16 cellular contexts compared by ENCODE assay signal in the genomic region with DNA sequence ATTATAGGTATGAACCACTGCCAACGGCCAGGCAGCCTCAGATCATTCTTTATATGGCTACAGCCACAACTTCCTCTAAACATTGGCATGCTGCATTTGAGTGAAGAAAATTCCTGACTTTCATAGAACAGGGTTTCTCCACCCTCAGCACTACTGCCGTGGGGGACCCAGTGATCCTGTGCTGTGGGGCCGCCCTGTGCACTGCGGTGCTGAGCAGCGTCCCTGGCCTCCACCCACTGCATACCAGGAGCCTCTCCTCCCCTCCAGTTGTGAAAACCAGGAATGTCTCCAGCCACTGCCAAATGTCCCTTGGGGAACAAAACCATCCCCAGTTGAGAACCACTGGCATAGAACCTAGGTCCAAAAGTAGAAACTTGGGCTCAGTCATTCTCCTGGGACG. TPM values are rescaled to one million over a fixed set of nuclear protein-coding genes. Genes with fewer than 3 reads are reported as not detected.
DNase-seq lines count a peak whose midpoint lies in the region; ATAC-seq and TF ChIP-seq lines count a peak whose summit lies in the region.
"Had no signal": no experiment of that assay in that cellular context is flagged by ENCODE, and none has a peak within 500 bp of the region (broad histone marks: within the 10 kb centered on the region; RNA-seq: fewer than 3 reads in every experiment).

No MANE protein-coding gene starts in this region.

- peaks cover 41% of the 10 kb centered on the region for H3K27me3 Mint-ChIP-seq in neural progenitor cell (ENCODE audit: insufficient read depth, low read depth)

- H3K9ac ChIP-seq in neural progenitor cell, result no peak overlapping the region
- H3K9ac ChIP-seq: BLaER1 treated with 17β-estradiol and CSF1 and Interleukin-3, amounts not matched to agents 10 nM and 100 nM; GM23248 had no signal

- H3K9me3 ChIP-seq in neural progenitor cell (ENCODE audit: low read depth) (no peaks in the 10 kb centered on the region), tibial artery (no peaks in the 10 kb centered on the region)
- H3K9me3 ChIP-seq: BLaER1 treated with 17β-estradiol and CSF1 and Interleukin-3, amounts not matched to agents 10 nM and 100 nM had no signal

- ATAC-seq in HG02981 (IDR thresholded peaks at IDR 0.05; ENCODE audit: unreplicated experiment), result no peak
- ATAC-seq: HCT116 had no signal

- H3K4me2 ChIP-seq in neural progenitor cell, result no peak overlapping the region
- H3K4me2 ChIP-seq: BLaER1 treated with 17β-estradiol and CSF1 and Interleukin-3, amounts not matched to agents 10 nM and 100 nM had no signal

- H3F3A ChIP-seq in neural progenitor cell (ENCODE audit: low read depth), result peaks cover 26% of the 10 kb centered on the region

- peak overlapping the region; percentile 93 for H3K27ac Mint-ChIP-seq in neural progenitor cell
- H3K27ac Mint-ChIP-seq: CD4-positive, CD25-positive, alpha-beta regulatory T cell had no signal

- peak; percentile 16 for DNase-seq in activated CD4-positive, CD25-positive, alpha-beta regulatory T cell treated with anti-CD3 and anti-CD28 coated beads, Interleukin-2, amount 50 U/mL, for 72 hours
- no peak for DNase-seq in activated CD4-positive, CD25-positive, alpha-beta regulatory T cell (lab: John Stamatoyannopoulos, UW)
- DNase-seq in islet precursor cell (peak; percentile 42), neural progenitor cell (ENCODE audit: low spot score) (no peak), tibial artery (peak; percentile 10 to 15), NCI-H82 (lab: John Stamatoyannopoulos, UW) (no peak), foreskin melanocyte (no peak)
- DNase-seq: 8988T; ACHN; CD4-positive, CD25-positive, alpha-beta regulatory T cell; DMS53; GF-D8; GM23248 had no signal

- peaks cover 100% of the 10 kb centered on the region for H3K27me3 ChIP-seq in neural progenitor cell
- peaks cover 0 to 74% of the 10 kb centered on the region in 2 donors for H3K27me3 ChIP-seq in tibial artery

- H4K20me1 ChIP-seq in neural progenitor cell (ENCODE audit: low read depth), result peaks cover 26% of the 10 kb centered on the region

- H3K4me3 Mint-ChIP-seq in neural progenitor cell, result no peak overlapping the region
- H3K4me3 Mint-ChIP-seq: CD4-positive, CD25-positive, alpha-beta regulatory T cell had no signal

- H3K79me2 ChIP-seq in neural progenitor cell (ENCODE audit: low read depth), result no peaks in the 10 kb centered on the region

- H3K36me3 ChIP-seq in neural progenitor cell, result no peaks in the 10 kb centered on the region
- no peaks in the 10 kb centered on the region for H3K36me3 ChIP-seq in tibial artery
- H3K36me3 ChIP-seq: BLaER1 treated with 17β-estradiol and CSF1 and Interleukin-3, amounts not matched to agents 10 nM and 100 nM had no signal

- intact Hi-C loops in tibial artery (cut with DNase I; ENCODE audit: low total_unique reads), result no loop called here

- no peak overlapping the region for H2AFZ ChIP-seq in neural progenitor cell (replicated peaks)
- H2AFZ ChIP-seq: GM23248 had no signal

- peaks cover 7% of the 10 kb centered on the region for H3K9me3 Mint-ChIP-seq in neural progenitor cell

- peaks cover 17% of the 10 kb centered on the region for H3K36me3 Mint-ChIP-seq in neural progenitor cell
- H3K36me3 Mint-ChIP-seq: CD4-positive, CD25-positive, alpha-beta regulatory T cell had no signal

- H3K4me1 Mint-ChIP-seq in neural progenitor cell, result peaks cover 42% of the 10 kb centered on the region

- H3K4me3 ChIP-seq in neural progenitor cell, result no peak overlapping the region
- no peak overlapping the region for H3K4me3 ChIP-seq in tibial artery
- H3K4me3 ChIP-seq: BLaER1 treated with 17β-estradiol and CSF1 and Interleukin-3, amounts not matched to agents 10 nM and 100 nM; GM23248 had no signal

- H3K4me1 ChIP-seq in neural progenitor cell (peaks cover 27% of the 10 kb centered on the region), tibial artery (peaks cover 0 to 28% (median 18%) of the 10 kb centered on the region in 4 donors)

- H3K27ac ChIP-seq in neural progenitor cell, result no peak overlapping the region
- no peak overlapping the region for H3K27ac ChIP-seq in tibial artery
- H3K27ac ChIP-seq: BLaER1 treated with 17β-estradiol and CSF1 and Interleukin-3, amounts not matched to agents 10 nM and 100 nM; GM23248 had no signal

- TF ChIP-seq CTCF in neural progenitor cell (IDR thresholded peaks at IDR 0.05) (no peak), tibial artery (IDR thresholded peaks at IDR 0.05) (no peak)

RNA-seq across cellular contexts. Expression of a gene that starts 15.8 kb away (rescaled TPM):
- not detected in 2 replicates for total RNA-seq in neural progenitor cell (ENCODE audit: low replicate concordance)
- total RNA-seq: CD4-positive, CD25-positive, alpha-beta regulatory T cell; GM23248 had no signal

Comparison
In these comparisons a context has a peak if more than half of its experiments do, and no peak if none do; other contexts are left out.
1. DNase-seq: peak in activated CD4-positive, CD25-positive, alpha-beta regulatory T cell treated with anti-CD3 and anti-CD28 coated beads, Interleukin-2, amount 50 U/mL, for 72 hours (single experiment), islet precursor cell (single experiment) and tibial artery (2 of 2); none in activated CD4-positive, CD25-positive, alpha-beta regulatory T cell (0 of 4), neural progenitor cell (single experiment), NCI-H82 (single experiment) and foreskin melanocyte (single experiment).